In the genomic region with DNA sequence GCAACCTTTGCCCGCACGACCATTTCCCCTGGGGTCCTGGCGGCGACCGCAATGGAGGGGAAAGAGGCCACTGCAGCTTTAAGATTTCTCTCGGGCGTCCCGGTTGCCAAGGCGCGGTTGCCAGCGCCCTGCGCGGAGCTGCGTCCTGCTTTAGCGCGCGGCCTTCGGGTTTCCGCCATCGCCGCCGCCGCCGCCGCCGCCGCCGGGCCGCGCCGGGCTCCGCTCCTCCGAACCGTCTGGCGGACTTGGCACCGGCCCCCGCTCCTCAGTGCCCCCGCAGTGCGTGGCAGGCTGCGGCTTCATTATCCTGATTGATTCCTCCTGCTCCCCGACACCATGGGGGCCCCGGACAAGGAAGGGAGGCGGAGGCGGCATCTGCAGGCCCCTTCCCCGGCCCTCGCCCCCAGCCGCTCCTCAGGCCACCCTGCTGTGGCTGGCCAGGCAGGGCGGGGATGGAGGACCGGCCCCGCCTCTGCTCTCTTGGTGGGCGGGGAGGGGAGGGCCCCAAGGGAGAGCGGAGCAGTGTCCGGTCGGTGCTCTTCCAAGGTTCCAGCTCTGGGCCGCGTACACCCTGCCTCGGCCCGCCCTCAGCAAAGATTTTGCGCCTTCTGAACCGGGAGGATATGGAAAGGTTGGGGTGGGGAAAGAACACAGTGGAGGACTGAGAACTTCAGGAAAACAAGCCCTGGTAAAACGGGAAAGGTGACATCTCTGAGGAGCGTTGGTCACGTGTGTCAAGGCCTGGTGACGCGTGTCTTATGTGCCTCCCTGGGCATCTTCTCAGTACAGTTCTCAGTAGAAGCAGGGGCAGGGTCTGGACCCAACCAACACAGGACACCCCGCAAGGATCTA, we compare ENCODE assay signal across 8 cellular contexts. TPM values are rescaled to one million over a fixed set of nuclear protein-coding genes. Genes with fewer than 3 reads are reported as not detected.
DNase-seq lines count a peak whose midpoint lies in the region; ATAC-seq and TF ChIP-seq lines count a peak whose summit lies in the region.

No MANE protein-coding gene starts in this region.

- CTCF ChIA-PET in activated CD8-positive, alpha-beta T cell treated with anti-CD3 and anti-CD28 coated beads for 36 hours (lab: Charles Lee), result interaction anchor here (1.2 to 2.3 kb wide), 2 partner anchors 26 to 49 kb away, joined by 3 to 26 read pairs; no protein-coding TSS in a partner anchor

- TF ChIP-seq CTCF in activated CD8-positive, alpha-beta T cell treated with anti-CD3 and anti-CD28 coated beads for 36 hours (IDR thresholded peaks at IDR 0.05), result no peak
- no peak for TF ChIP-seq CTCF in epithelial cell of proximal tubule (conservative IDR thresholded peaks at IDR 0.05; ENCODE audit: low read depth, low read length)

- H3K27me3 Mint-ChIP-seq in activated CD8-positive, alpha-beta T cell treated with anti-CD3 and anti-CD28 coated beads for 36 hours, result peaks cover 7% of the 10 kb centered on the region

- intact Hi-C loops in activated CD8-positive, alpha-beta T cell treated with anti-CD3 and anti-CD28 coated beads for 36 hours (cut with micrococcal nuclease), result no loop called here

- H3K9me3 Mint-ChIP-seq in activated CD8-positive, alpha-beta T cell treated with anti-CD3 and anti-CD28 coated beads for 36 hours, result peaks cover 5% of the 10 kb centered on the region

- H3K36me3 Mint-ChIP-seq in activated CD8-positive, alpha-beta T cell treated with anti-CD3 and anti-CD28 coated beads for 36 hours (ENCODE audit: low read depth), result peaks cover 30% of the 10 kb centered on the region

- DNase-seq in NCI-H82 (lab: John Stamatoyannopoulos, UW), result peak; percentile 64
- no peak for DNase-seq in NCI-H82 treated with DMSO at 0.1 percent for 48 hours (lab: John Stamatoyannopoulos, UW; ENCODE audit: unreplicated experiment)
- DNase-seq in NCI-H146 (lab: John Stamatoyannopoulos, UW), result peak; percentile 77
- peak; percentile 61 for DNase-seq in activated CD8-positive, alpha-beta T cell treated with anti-CD3 and anti-CD28 coated beads for 36 hours
- peak; percentile 3 for DNase-seq in epithelial cell of proximal tubule (ENCODE audit: low read depth)
- peak; percentile 49 for DNase-seq in midbrain (lab: John Stamatoyannopoulos, UW)
- peak; percentile 33 for DNase-seq in stromal cell of bone marrow (ENCODE audit: low read depth)
- no peak for DNase-seq in NCI-H1048 (lab: John Stamatoyannopoulos, UW)

- ATAC-seq in activated CD8-positive, alpha-beta T cell treated with anti-CD3 and anti-CD28 coated beads for 36 hours, result peak; percentile 83

- peaks cover 3% of the 10 kb centered on the region for H3K4me1 Mint-ChIP-seq in activated CD8-positive, alpha-beta T cell treated with anti-CD3 and anti-CD28 coated beads for 36 hours (ENCODE audit: low read depth)

- H3K4me3 ChIP-seq in epithelial cell of proximal tubule (ENCODE audit: low read depth, low read length), result peak overlapping the region; percentile 64

- POLR2A ChIA-PET in activated CD8-positive, alpha-beta T cell treated with anti-CD3 and anti-CD28 coated beads for 36 hours (lab: Charles Lee), result interaction anchor here (1.3 kb wide), 1 partner anchor 112 kb away, joined by 4 read pairs; no protein-coding TSS in a partner anchor

- peak overlapping the region; percentile 81 for H3K4me3 Mint-ChIP-seq in activated CD8-positive, alpha-beta T cell treated with anti-CD3 and anti-CD28 coated beads for 36 hours

- no peak overlapping the region for H3K27ac Mint-ChIP-seq in activated CD8-positive, alpha-beta T cell treated with anti-CD3 and anti-CD28 coated beads for 36 hours

RNA-seq across cellular contexts. Expression of a gene that starts 34.0 kb away (rescaled TPM):
- not detected for total RNA-seq in activated CD8-positive, alpha-beta T cell treated with anti-CD3 and anti-CD28 coated beads for 36 hours
- not detected in 2 replicates for total RNA-seq in epithelial cell of proximal tubule

RNA-seq across cellular contexts. Expression of a gene that starts 53.1 kb away (rescaled TPM):
- total RNA-seq in activated CD8-positive, alpha-beta T cell treated with anti-CD3 and anti-CD28 coated beads for 36 hours, result not detected
- not detected in 2 replicates for total RNA-seq in epithelial cell of proximal tubule

Comparison
In these comparisons a context has a peak if more than half of its experiments do, and no peak if none do; other contexts are left out.
1. DNase-seq: peak in NCI-H82 (single experiment), NCI-H146 (single experiment), activated CD8-positive, alpha-beta T cell treated with anti-CD3 and anti-CD28 coated beads for 36 hours (single experiment), epithelial cell of proximal tubule (single experiment), midbrain (single experiment) and stromal cell of bone marrow (single experiment); none in NCI-H82 treated with DMSO at 0.1 percent for 48 hours (single experiment) and NCI-H1048 (single experiment).